25 cellular contexts compared by ENCODE assay signal in genomic region chr11:86575208-86575855, GRCh38.
DNase-seq lines count a peak whose midpoint lies in the region; ATAC-seq and TF ChIP-seq lines count a peak whose summit lies in the region.
"Had no signal": no experiment of that assay in that cellular context is flagged by ENCODE, and none has a peak within 500 bp of the region (broad histone marks: within the 10 kb centered on the region; RNA-seq: fewer than 3 reads in every experiment).

No MANE protein-coding gene starts in this region.

- WGBS in mammary epithelial cell (ENCODE audit: low coverage, missing lambda C conversion rate): 98% methylated on average over 7 of the region's 7 CpGs
- WGBS in psoas muscle, 3 donors: 94 to 98% (median 97%) methylated on average over 3 to 7 of the region's 7 CpGs

- no peaks in the 10 kb centered on the region for H4K20me1 ChIP-seq in mammary epithelial cell (ENCODE audit: insufficient read depth, low read length)

- no peaks in the 10 kb centered on the region for H3K9me3 ChIP-seq in mammary epithelial cell (replicated peaks; ENCODE audit: insufficient read depth, low read length)
- no peaks in the 10 kb centered on the region for H3K9me3 ChIP-seq in psoas muscle
- H3K9me3 ChIP-seq: ascending aorta, prostate gland, thyroid gland had no signal

- no peaks in the 10 kb centered on the region for H3K36me3 Mint-ChIP-seq in MCF 10A (ENCODE audit: insufficient read depth, unreplicated experiment)
- H3K36me3 Mint-ChIP-seq: activated naive CD8-positive, alpha-beta T cell treated with anti-CD3 and anti-CD28 coated beads for 36 hours; CD8-positive, alpha-beta T cell; neural progenitor cell had no signal

- in situ Hi-C loops in mammary epithelial cell (cut with MboI; ENCODE audit: low sequenced_read_pairs in 2 of 2): no loop called here

- intact Hi-C loops in MCF 10A (cut with micrococcal nuclease) (loop anchor here (5.0 kb wide), 1 partner anchor 63 kb away; no protein-coding TSS in a partner anchor), mammary epithelial cell (cut with micrococcal nuclease) (loop anchor here (10.0 kb wide), 1 partner anchor 1009 kb away; no protein-coding TSS in a partner anchor), psoas muscle (cut with DNase I) (no loop called here)

- ATAC-seq in psoas muscle (no peak), GM21423 (IDR thresholded peaks at IDR 0.05; ENCODE audit: unreplicated experiment) (no peak)
- ATAC-seq: CD8-positive, alpha-beta T cell had no signal

- H3K27me3 Mint-ChIP-seq in MCF 10A (ENCODE audit: insufficient read depth, unreplicated experiment): no peaks in the 10 kb centered on the region

- no peaks in the 10 kb centered on the region for H3K27me3 ChIP-seq in mammary epithelial cell (ENCODE audit: insufficient read depth, low read length)
- no peaks in the 10 kb centered on the region for H3K27me3 ChIP-seq in psoas muscle (ENCODE audit: insufficient read depth in 3 of 3, low read length in 2 of 3)
- H3K27me3 ChIP-seq: ascending aorta, neural progenitor cell, thyroid gland had no signal

- no peak overlapping the region for H3K27ac Mint-ChIP-seq in MCF 10A (ENCODE audit: low read depth, unreplicated experiment)
- H3K27ac Mint-ChIP-seq: activated naive CD8-positive, alpha-beta T cell treated with anti-CD3 and anti-CD28 coated beads for 36 hours; CD8-positive, alpha-beta T cell; neural progenitor cell; stimulated activated naive CD8-positive, alpha-beta T cell treated with anti-CD3 and anti-CD28 coated beads, Interleukin-15, Interleukin-2, amounts not matched to agents 100 ng/mL and 50 ng/mL, for 24 hours had no signal

- H3K9me3 Mint-ChIP-seq in MCF 10A (ENCODE audit: unreplicated experiment): no peaks in the 10 kb centered on the region
- H3K9me3 Mint-ChIP-seq: activated naive CD8-positive, alpha-beta T cell treated with anti-CD3 and anti-CD28 coated beads for 36 hours; CD8-positive, alpha-beta T cell; stimulated activated naive CD8-positive, alpha-beta T cell treated with anti-CD3 and anti-CD28 coated beads, Interleukin-15, Interleukin-2, amounts not matched to agents 100 ng/mL and 50 ng/mL, for 24 hours had no signal

- CTCF ChIA-PET in MCF 10A (lab: Yijun Ruan, JAX) (interaction anchor here (0.5 to 1.0 kb wide), 4 partner anchors 17 to 119 kb away, joined by 3 to 5 read pairs (median 3); no protein-coding TSS in a partner anchor), mammary epithelial cell (lab: Charles Lee; ENCODE audit: low non-redundant PET) (no interaction called here)

- peaks cover 27% of the 10 kb centered on the region for H3K4me1 Mint-ChIP-seq in MCF 10A (ENCODE audit: insufficient read depth, unreplicated experiment)
- H3K4me1 Mint-ChIP-seq: activated naive CD8-positive, alpha-beta T cell treated with anti-CD3 and anti-CD28 coated beads for 36 hours had no signal

- H2AFZ ChIP-seq in mammary epithelial cell (ENCODE audit: low read depth, low read length): no peak overlapping the region
- H2AFZ ChIP-seq: neural progenitor cell had no signal

- H3K4me3 ChIP-seq in mammary epithelial cell (replicated peaks in 1 of 3; ENCODE audit: insufficient read depth in 1 of 3, low read depth in 2 of 3, low read length in 3 of 3) (no peak overlapping the region), fibroblast of the aortic adventitia (ENCODE audit: low read depth, low read length) (no peak overlapping the region), psoas muscle (no peak overlapping the region)
- H3K4me3 ChIP-seq: ascending aorta, neural progenitor cell, prostate gland, thyroid gland had no signal

- TF ChIP-seq CTCF in MCF 10A (IDR thresholded peaks at IDR 0.05; ENCODE audit: unreplicated experiment) (no peak), mammary epithelial cell (conservative IDR thresholded peaks at IDR 0.05 in 1 of 2, IDR thresholded peaks at IDR 0.05 in 1 of 2; ENCODE audit: extremely low read depth in 1 of 2, insufficient read depth in 1 of 2, low read depth in 1 of 2, low read length in 2 of 2) (no peak), fibroblast of the aortic adventitia (IDR thresholded peaks at IDR 0.05; ENCODE audit: insufficient read depth, low read length) (no peak), psoas muscle (IDR thresholded peaks at IDR 0.05) (no peak)

- dilution Hi-C loops in mammary epithelial cell (cut with HindIII; ENCODE audit: low sequenced_read_pairs): no loop called here

- DNase-seq in MCF 10A (ENCODE audit: unreplicated experiment) (peak; percentile 65), mammary epithelial cell (no peak), amniotic epithelial cell (ENCODE audit: low read depth) (peak; percentile 45), fibroblast of the aortic adventitia (ENCODE audit: low read depth) (peak; percentile 35), psoas muscle (no peak), KG1 (lab: John Stamatoyannopoulos, UW) (no peak), NCI-H446 treated with DMSO at 0.1 percent for 48 hours (lab: John Stamatoyannopoulos, UW) (no peak)
- DNase-seq: 8988T; activated CD4-positive, alpha-beta T cell treated with anti-CD3 and anti-CD28 coated beads for 48 hours; activated CD8-positive, alpha-beta memory T cell treated with anti-CD3 and anti-CD28 coated beads for 24 hours; activated effector memory CD4-positive, alpha-beta T cell treated with Interleukin-2 at 50 U/mL for 16 hours; activated naive CD8-positive, alpha-beta T cell treated with anti-CD3 and anti-CD28 coated beads for 36 hours; CD8-positive, alpha-beta T cell; mesendoderm; NCI-H1436; NCI-H446; T-helper 2 cell; thyroid gland; WERI-Rb-1 had no signal

- no peak overlapping the region for H3K9ac ChIP-seq in mammary epithelial cell (ENCODE audit: insufficient read depth, low read length)
- H3K9ac ChIP-seq: KMS-11, neural progenitor cell had no signal

- H3K27ac ChIP-seq in mammary epithelial cell (ENCODE audit: insufficient read depth, low read depth, low read length) (no peak overlapping the region), psoas muscle (no peak overlapping the region)
- H3K27ac ChIP-seq: ascending aorta, KMS-11, neural progenitor cell, prostate gland, thyroid gland, WERI-Rb-1 had no signal

- POLR2A ChIA-PET in MCF 10A (lab: Yijun Ruan, JAX): interaction anchor here (0.7 to 1.1 kb wide), 2 partner anchors 24 to 51 kb away, joined by 3 read pairs; no protein-coding TSS in a partner anchor

- H3K4me1 ChIP-seq in mammary epithelial cell (ENCODE audit: insufficient read depth, low read length): peaks cover 19% of the 10 kb centered on the region
- peaks cover 28% of the 10 kb centered on the region for H3K4me1 ChIP-seq in psoas muscle
- H3K4me1 ChIP-seq: prostate gland had no signal

- no peak overlapping the region for H3K4me3 Mint-ChIP-seq in MCF 10A (ENCODE audit: unreplicated experiment)
- H3K4me3 Mint-ChIP-seq: activated naive CD8-positive, alpha-beta T cell treated with anti-CD3 and anti-CD28 coated beads for 36 hours; CD8-positive, alpha-beta T cell; neural progenitor cell; stimulated activated naive CD8-positive, alpha-beta T cell treated with anti-CD3 and anti-CD28 coated beads, Interleukin-15, Interleukin-2, amounts not matched to agents 100 ng/mL and 50 ng/mL, for 24 hours had no signal

- H3K4me2 ChIP-seq in mammary epithelial cell (ENCODE audit: insufficient read depth, low read depth, low read length): no peak overlapping the region
- H3K4me2 ChIP-seq: KMS-11 had no signal

- H3K36me3 ChIP-seq in mammary epithelial cell (ENCODE audit: insufficient read depth, low read length) (no peaks in the 10 kb centered on the region), psoas muscle (ENCODE audit: insufficient read depth in 1 of 2, low read depth in 1 of 2) (no peaks in the 10 kb centered on the region)
- H3K36me3 ChIP-seq: ascending aorta, neural progenitor cell, prostate gland, thyroid gland, WERI-Rb-1 had no signal

- no peaks in the 10 kb centered on the region for H3K79me2 ChIP-seq in mammary epithelial cell (ENCODE audit: insufficient read depth, low read length)

- no TSS peak for BruUV-seq in MCF 10A (replicated peaks; lab: Mats Ljungman, UMichigan)
- BruUV-seq in mammary epithelial cell (replicated peaks; lab: Mats Ljungman, UMichigan): no TSS peak

Comparison
In these comparisons a context has a peak if more than half of its experiments do, and no peak if none do; other contexts are left out.
1. DNase-seq: peak in MCF 10A (single experiment), amniotic epithelial cell (single experiment) and fibroblast of the aortic adventitia (single experiment); none in mammary epithelial cell (single experiment), psoas muscle (0 of 2), KG1 (single experiment) and NCI-H446 treated with DMSO at 0.1 percent for 48 hours (single experiment).
2. intact Hi-C loops: an anchor here in MCF 10A (5.0 kb wide) and mammary epithelial cell (10.0 kb wide); none called in psoas muscle.